ENCODE assay signal across 8 cellular contexts in genomic region chr10:33331020-33331557, GRCh38. TPM values are rescaled to one million over a fixed set of nuclear protein-coding genes. Genes with fewer than 3 reads are reported as not detected.
DNase-seq lines count a peak whose midpoint lies in the region; ATAC-seq and TF ChIP-seq lines count a peak whose summit lies in the region.

No MANE protein-coding gene starts in this region.

- TF ChIP-seq EP300 in ovary (IDR thresholded peaks at IDR 0.05), result no peak

- no peak for TF ChIP-seq POLR2A in ovary (IDR thresholded peaks at IDR 0.05)

- ATAC-seq in GM19023 (IDR thresholded peaks at IDR 0.05; ENCODE audit: unreplicated experiment), result no peak

- no peaks in the 10 kb centered on the region for H3K36me3 ChIP-seq in ovary

- H3K4me1 ChIP-seq in ovary (ENCODE audit: insufficient read depth), result no peaks in the 10 kb centered on the region

- WGBS in ovary, 3 donors, result 8 to 21% (median 11%) methylated on average over 4 of the region's 4 CpGs

- H3K27me3 ChIP-seq in ovary, result no peaks in the 10 kb centered on the region

- TF ChIP-seq CTCF in AG10803 (conservative IDR thresholded peaks at IDR 0.05; ENCODE audit: low read length) (no peak), ovary (IDR thresholded peaks at IDR 0.05) (no peak)

- H3K27ac ChIP-seq in epithelial cell of prostate, result peak overlapping the region; percentile 90
- H3K27ac ChIP-seq in ovary, result peak overlapping the region in 1 of 2 donors; percentile 40

- no peak for DNase-seq in AG10803 (ENCODE audit: low read depth)
- peak; percentile 47 for DNase-seq in NCI-H82 treated with DMSO at 0.1 percent for 48 hours (lab: John Stamatoyannopoulos, UW; ENCODE audit: unreplicated experiment)
- no peak for DNase-seq in epithelial cell of prostate (ENCODE audit: low read depth, low spot score)
- no peak for DNase-seq in ovary
- DNase-seq in stimulated activated CD4-positive, alpha-beta T cell treated with anti-CD3 and anti-CD28 coated beads, Interleukin-2, amount 100 ng/mL, for 48 hours, result no peak
- DNase-seq in globus pallidus (ENCODE audit: low spot score), result no peak
- no peak for DNase-seq in NCI-H2196 (lab: John Stamatoyannopoulos, UW; ENCODE audit: unreplicated experiment)

- H3K4me3 ChIP-seq in AG10803 (ENCODE audit: low read length), result peak overlapping the region; percentile 94
- peak overlapping the region; percentile 69 for H3K4me3 ChIP-seq in ovary

- H3K9me3 ChIP-seq in ovary, result no peaks in the 10 kb centered on the region

- intact Hi-C loops in ovary (cut with DNase I), result loop anchor here in 3 of 4 donors (5.0 to 10.0 kb wide), 4 partner anchors 139 to 1306 kb away; no protein-coding TSS in a partner anchor

RNA-seq across cellular contexts. Expression of gene NRP1, which starts 3.4 kb away (rescaled TPM):
- total RNA-seq in ovary, result 100 to 1,000 TPM in 1 of 7 donors, 10 to 100 TPM in 6; 39.6 to 109 (median 67.2) TPM
- polyA plus RNA-seq in ovary, result 100 to 1,000 TPM in 1 of 2 donors, 10 to 100 TPM in 1; 56.2 to 134 TPM
